Comparison of ENCODE assay signal across 7 cellular contexts in genomic region chr16:1331712-1332617, GRCh38. TPM values are rescaled to one million over a fixed set of nuclear protein-coding genes. Genes with fewer than 3 reads are reported as not detected.
DNase-seq lines count a peak whose midpoint lies in the region; ATAC-seq and TF ChIP-seq lines count a peak whose summit lies in the region.

No MANE protein-coding gene starts in this region.

- H3K9me3 ChIP-seq in stomach: peaks cover 0 to 8% (median 6%) of the 10 kb centered on the region in 4 donors

- intact Hi-C loops in stomach (cut with DNase I; ENCODE audit: low total_unique reads): no loop called here

- ATAC-seq in HG02973 (IDR thresholded peaks at IDR 0.05; ENCODE audit: unreplicated experiment): peak; percentile 58

- H3K4me1 ChIP-seq in stomach: peaks cover 34 to 39% (median 37%) of the 10 kb centered on the region in 4 donors

- TF ChIP-seq CTCF in GM10266 (IDR thresholded peaks at IDR 0.05; ENCODE audit: control insufficient read depth, insufficient read depth, low read depth, missing control alignments): no peak
- TF ChIP-seq CTCF in brain (conservative IDR thresholded peaks at IDR 0.05): no peak
- TF ChIP-seq CTCF in stomach (IDR thresholded peaks at IDR 0.05): no peak

- peaks cover 32% of the 10 kb centered on the region for H3K4me1 Mint-ChIP-seq in brain

- DNase-seq in GM10266 (ENCODE audit: extremely low spot score) (peak; percentile 90), islet precursor cell (peak; percentile 94), stomach (peak; percentile 73)
- DNase-seq in activated CD8-positive, alpha-beta memory T cell treated with anti-CD3 and anti-CD28 coated beads, Interleukin-2, amount 50 U/mL, for 4 hours: no peak

- peaks cover 13 to 71% (median 53%) of the 10 kb centered on the region in 3 donors for H3K27me3 ChIP-seq in stomach

- peaks cover 0 to 13% (median 1%) of the 10 kb centered on the region in 4 donors for H3K36me3 ChIP-seq in stomach

- H3K27ac ChIP-seq in stomach: peak overlapping the region; percentile 28 to 60 (median 49)

- no peaks in the 10 kb centered on the region for H3K36me3 Mint-ChIP-seq in brain

- peak overlapping the region in 2 of 5 experiments; percentile 28 to 63 for H3K27ac Mint-ChIP-seq in brain

- 4 to 5% (median 4%) methylated on average over 19 to 34 of the region's 34 CpGs for WGBS in stomach, 5 donors

- H3K4me3 ChIP-seq in stomach: peak overlapping the region; percentile 38 to 56 (median 42)

- no peak for TF ChIP-seq POLR2A in stomach (IDR thresholded peaks at IDR 0.05)

- TF ChIP-seq EP300 in stomach (IDR thresholded peaks at IDR 0.05): no peak

- H3K27me3 Mint-ChIP-seq in brain: peaks cover 50% of the 10 kb centered on the region

- H3K4me3 Mint-ChIP-seq in brain: peak overlapping the region; percentile 71 to 80 (median 75)

- no peaks in the 10 kb centered on the region for H3K9me3 Mint-ChIP-seq in brain

TF ChIP-seq in PFSK-1, 5 proteins besides CTCF, POLR2A, EP300 and RAD21:
- TF ChIP-seq, protein P1, sequence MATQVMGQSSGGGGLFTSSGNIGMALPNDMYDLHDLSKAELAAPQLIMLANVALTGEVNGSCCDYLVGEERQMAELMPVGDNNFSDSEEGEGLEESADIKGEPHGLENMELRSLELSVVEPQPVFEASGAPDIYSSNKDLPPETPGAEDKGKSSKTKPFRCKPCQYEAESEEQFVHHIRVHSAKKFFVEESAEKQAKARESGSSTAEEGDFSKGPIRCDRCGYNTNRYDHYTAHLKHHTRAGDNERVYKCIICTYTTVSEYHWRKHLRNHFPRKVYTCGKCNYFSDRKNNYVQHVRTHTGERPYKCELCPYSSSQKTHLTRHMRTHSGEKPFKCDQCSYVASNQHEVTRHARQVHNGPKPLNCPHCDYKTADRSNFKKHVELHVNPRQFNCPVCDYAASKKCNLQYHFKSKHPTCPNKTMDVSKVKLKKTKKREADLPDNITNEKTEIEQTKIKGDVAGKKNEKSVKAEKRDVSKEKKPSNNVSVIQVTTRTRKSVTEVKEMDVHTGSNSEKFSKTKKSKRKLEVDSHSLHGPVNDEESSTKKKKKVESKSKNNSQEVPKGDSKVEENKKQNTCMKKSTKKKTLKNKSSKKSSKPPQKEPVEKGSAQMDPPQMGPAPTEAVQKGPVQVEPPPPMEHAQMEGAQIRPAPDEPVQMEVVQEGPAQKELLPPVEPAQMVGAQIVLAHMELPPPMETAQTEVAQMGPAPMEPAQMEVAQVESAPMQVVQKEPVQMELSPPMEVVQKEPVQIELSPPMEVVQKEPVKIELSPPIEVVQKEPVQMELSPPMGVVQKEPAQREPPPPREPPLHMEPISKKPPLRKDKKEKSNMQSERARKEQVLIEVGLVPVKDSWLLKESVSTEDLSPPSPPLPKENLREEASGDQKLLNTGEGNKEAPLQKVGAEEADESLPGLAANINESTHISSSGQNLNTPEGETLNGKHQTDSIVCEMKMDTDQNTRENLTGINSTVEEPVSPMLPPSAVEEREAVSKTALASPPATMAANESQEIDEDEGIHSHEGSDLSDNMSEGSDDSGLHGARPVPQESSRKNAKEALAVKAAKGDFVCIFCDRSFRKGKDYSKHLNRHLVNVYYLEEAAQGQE (IDR thresholded peaks at IDR 0.05; ENCODE audit: insufficient read depth in 1 of 2, low read depth in 2 of 2, low read length in 2 of 2): no peak
- peak; percentile 95 for TF ChIP-seq FOXP2 (optimal IDR thresholded peaks at IDR 0.05; ENCODE audit: borderline replicate concordance, extremely low read depth, extremely low read length, insufficient read depth)

RNA-seq across cellular contexts. Expression of gene BAIAP3, which starts 1.5 kb away (rescaled TPM):
- 4.9 TPM for polyA plus RNA-seq in PFSK-1 (2012; ENCODE audit: insufficient read length, low read depth)
- polyA plus RNA-seq in brain (ENCODE audit: insufficient read depth, low read depth, low replicate concordance) (42.8 TPM), stomach (1 to 10 TPM; 1.5 to 3.6 (median 2.5) TPM)
- 10 to 100 TPM in 1 of 5 donors, 1 to 10 TPM in 4; 3.7 to 94.7 (median 6.7) TPM for total RNA-seq in stomach

RNA-seq across cellular contexts. Expression of gene TSR3, which starts 19.7 kb away (rescaled TPM):
- 108 TPM for polyA plus RNA-seq in PFSK-1 (2012; ENCODE audit: insufficient read length, low read depth)
- polyA plus RNA-seq in brain (ENCODE audit: insufficient read depth, low read depth, low replicate concordance) (81.3 TPM), stomach (10 to 100 TPM; 65.6 to 74.5 (median 71.9) TPM)
- 100 to 1,000 TPM in 1 of 5 donors, 10 to 100 TPM in 3, 1 to 10 TPM in 1; 9.3 to 441 (median 41.1) TPM for total RNA-seq in stomach

RNA-seq across cellular contexts. Expression of gene GNPTG, which starts 19.8 kb away (rescaled TPM):
- polyA plus RNA-seq in PFSK-1 (2012; ENCODE audit: insufficient read length, low read depth): 53.4 TPM
- polyA plus RNA-seq in brain (ENCODE audit: insufficient read depth, low read depth, low replicate concordance) (82.2 TPM), stomach (10 to 100 TPM; 30.0 to 56.1 (median 30.4) TPM)
- total RNA-seq in stomach: 10 to 100 TPM; 32.5 to 87.9 (median 42.0) TPM

RNA-seq across cellular contexts. Expression of gene UBE2I, which starts 22.5 kb away (rescaled TPM):
- 203 TPM for polyA plus RNA-seq in PFSK-1 (2012; ENCODE audit: insufficient read length, low read depth)
- polyA plus RNA-seq in brain (ENCODE audit: insufficient read depth, low read depth, low replicate concordance) (240 TPM), stomach (10 to 100 TPM; 42.2 to 48.2 (median 42.6) TPM)
- 10 to 100 TPM; 42.0 to 71.0 (median 48.0) TPM for total RNA-seq in stomach
